Comparison of ENCODE assay signal across 20 cellular contexts in genomic region chr20:61422636-61423425, GRCh38.
"Had no signal": no experiment of that assay in that cellular context is flagged by ENCODE, and none has a peak within 500 bp of the region (broad histone marks: within the 10 kb centered on the region; RNA-seq: fewer than 3 reads in every experiment).

No MANE protein-coding gene starts in this region.

- H3K27ac Mint-ChIP-seq: activated naive CD8-positive, alpha-beta T cell; activated T-cell treated with anti-CD3 and anti-CD28 coated beads, Interleukin-2, amount 50 U/mL, for 72 hours; naive B cell had no signal

- ATAC-seq: activated T-cell treated with anti-CD3 and anti-CD28 coated beads, Interleukin-2, amount 50 U/mL, for 72 hours; mucosa of descending colon; psoas muscle; right cardiac atrium; stimulated activated naive CD8-positive, alpha-beta T cell treated with anti-CD3 and anti-CD28 coated beads, Interleukin-15, Interleukin-2, amounts not matched to agents 100 U/mL and 50 U/mL, for 24 hours had no signal

- DNase-seq: activated CD4-positive, alpha-beta T cell treated with anti-CD3 and anti-CD28 coated beads for 1 hour; activated gamma-delta T cell treated with Interleukin-2 at 50 U/mL for 16 hours; activated T-cell treated with anti-CD3 and anti-CD28 coated beads, Interleukin-2, amount 50 U/mL, for 72 hours; dermis blood vessel endothelial cell; effector memory CD4-positive, alpha-beta T cell; left ventricle myocardium inferior; mucosa of descending colon; naive B cell; psoas muscle; right cardiac atrium; stimulated activated naive CD8-positive, alpha-beta T cell treated with anti-CD3 and anti-CD28 coated beads, Interleukin-15, Interleukin-2, amounts not matched to agents 100 U/mL and 50 U/mL, for 24 hours; substantia nigra; T-helper 2 cell; uterus had no signal

- H3K36me3 ChIP-seq: left ventricle myocardium inferior, tibial nerve, uterus had no signal

- H3K27ac ChIP-seq: left ventricle myocardium inferior, psoas muscle, skin epidermis, tibial nerve, uterus, VCaP had no signal

- H3K27me3 ChIP-seq: tibial nerve, uterus had no signal

- H3K36me3 Mint-ChIP-seq: activated naive CD8-positive, alpha-beta T cell; naive B cell had no signal

- H3K4me3 ChIP-seq: left ventricle myocardium inferior, mucosa of descending colon, psoas muscle, skin epidermis, tibial nerve, uterus had no signal

- H3K9me3 Mint-ChIP-seq: activated T-cell treated with anti-CD3 and anti-CD28 coated beads, Interleukin-2, amount 50 U/mL, for 72 hours; neural crest cell had no signal

- H3K27me3 Mint-ChIP-seq: activated naive CD8-positive, alpha-beta T cell; naive B cell had no signal

- H3K4me1 ChIP-seq: left ventricle myocardium inferior, tibial nerve, uterus had no signal

- H3K4me3 Mint-ChIP-seq: activated naive CD8-positive, alpha-beta T cell; activated T-cell treated with anti-CD3 and anti-CD28 coated beads, Interleukin-2, amount 50 U/mL, for 72 hours; naive B cell; neural crest cell had no signal

- FAIRE-seq: keratinocyte had no signal

- H3K9me3 ChIP-seq: psoas muscle, uterus had no signal

- H3K4me1 Mint-ChIP-seq: naive B cell had no signal
